In genomic region chr11:59615132-59615636, GRCh38 we compare ENCODE assay signal across 8 cellular contexts. TPM values are rescaled to one million over a fixed set of nuclear protein-coding genes. Genes with fewer than 3 reads are reported as not detected.
DNase-seq lines count a peak whose midpoint lies in the region; ATAC-seq and TF ChIP-seq lines count a peak whose summit lies in the region.

No MANE protein-coding gene starts in this region.

- H3K9me3 ChIP-seq in SK-N-MC (ENCODE audit: low read depth, low read length) (no peaks in the 10 kb centered on the region), gastrocnemius medialis (no peaks in the 10 kb centered on the region)

- TF ChIP-seq CTCF in 22Rv1 (IDR thresholded peaks at IDR 0.05): peak; percentile 9
- TF ChIP-seq CTCF in gastrocnemius medialis (IDR thresholded peaks at IDR 0.05 in 4 of 5, conservative IDR thresholded peaks at IDR 0.05 in 1 of 5): peak in 1 of 5 experiments; percentile 14

- ATAC-seq in HG03442 (IDR thresholded peaks at IDR 0.05; ENCODE audit: unreplicated experiment): peak; percentile 11
- ATAC-seq in gastrocnemius medialis: peak in 1 of 2 donors; percentile 0
- no peak for ATAC-seq in GM18873 (IDR thresholded peaks at IDR 0.05; ENCODE audit: low FRiP score, unreplicated experiment)

- TF ChIP-seq POLR2A in gastrocnemius medialis (IDR thresholded peaks at IDR 0.05): no peak

- 0 to 1% (median 1%) methylated on average over 49 to 51 of the region's 51 CpGs for WGBS in adipose tissue, 3 donors

- H3K9ac ChIP-seq in SK-N-MC (ENCODE audit: insufficient read length): peak overlapping the region; percentile 84

- peak; percentile 41 for DNase-seq in GM19238 (ENCODE audit: insufficient read length, low spot score)
- DNase-seq in SK-N-MC (ENCODE audit: low read depth, low spot score): no peak
- peak in 36 of 51 donors; percentile 5 to 69 (median 31) for DNase-seq in hypothalamus (lab: John Stamatoyannopoulos, UW)
- DNase-seq in gastrocnemius medialis: peak; percentile 45 to 68

- peaks cover 48 to 50% of the 10 kb centered on the region in 2 donors for H3K4me1 ChIP-seq in gastrocnemius medialis

- peak overlapping the region; percentile 91 for H3K4me3 ChIP-seq in SK-N-MC
- peak overlapping the region; percentile 72 to 88 (median 82) for H3K4me3 ChIP-seq in gastrocnemius medialis

- in situ Hi-C loops in gastrocnemius medialis (cut with MboI; ENCODE audit: low sequenced_read_pairs in 4 of 4): loop anchor here in 2 of 4 donors (5.0 to 10.0 kb wide), 2 partner anchors 50 to 52 kb away; partner anchors contain the start of gene PATL1 (in 2 of the 2)

- no peaks in the 10 kb centered on the region for H3K27me3 ChIP-seq in gastrocnemius medialis

- intact Hi-C loops in gastrocnemius medialis (cut with DNase I; ENCODE audit: low total_unique reads): loop anchor here (2.0 to 5.0 kb wide), 3 partner anchors 64 to 1903 kb away; partner anchors contain the start of genes LPXN, MED19, TMX2 and ZFP91

- H3K27ac ChIP-seq in 22Rv1 (peak overlapping the region; percentile 90), SK-N-MC (no peak overlapping the region), adipose tissue (ENCODE audit: low read depth, low read length) (peak overlapping the region; percentile 85), gastrocnemius medialis (peak overlapping the region; percentile 85 to 96 (median 92))

- H3K36me3 ChIP-seq in SK-N-MC (ENCODE audit: insufficient read depth, low read length) (peaks cover 5% of the 10 kb centered on the region), gastrocnemius medialis (peaks cover 0 to 3% of the 10 kb centered on the region in 2 donors)

RNA-seq across cellular contexts. Expression of gene OSBP, which starts 0.4 kb away (rescaled TPM):
- polyA plus RNA-seq in adipose tissue: 10 to 100 TPM; 17.0 to 27.8 (median 18.9) TPM
- 10 to 100 TPM; 27.4 to 45.2 (median 34.9) TPM for total RNA-seq in gastrocnemius medialis

RNA-seq across cellular contexts. Expression of gene PATL1, which starts 53.7 kb away (rescaled TPM):
- 10 to 100 TPM in 2 of 3 donors, 1 to 10 TPM in 1; 6.5 to 16.8 (median 14.4) TPM for polyA plus RNA-seq in adipose tissue
- total RNA-seq in gastrocnemius medialis: 10 to 100 TPM; 19.0 to 29.9 (median 26.2) TPM
